In the genomic region with DNA sequence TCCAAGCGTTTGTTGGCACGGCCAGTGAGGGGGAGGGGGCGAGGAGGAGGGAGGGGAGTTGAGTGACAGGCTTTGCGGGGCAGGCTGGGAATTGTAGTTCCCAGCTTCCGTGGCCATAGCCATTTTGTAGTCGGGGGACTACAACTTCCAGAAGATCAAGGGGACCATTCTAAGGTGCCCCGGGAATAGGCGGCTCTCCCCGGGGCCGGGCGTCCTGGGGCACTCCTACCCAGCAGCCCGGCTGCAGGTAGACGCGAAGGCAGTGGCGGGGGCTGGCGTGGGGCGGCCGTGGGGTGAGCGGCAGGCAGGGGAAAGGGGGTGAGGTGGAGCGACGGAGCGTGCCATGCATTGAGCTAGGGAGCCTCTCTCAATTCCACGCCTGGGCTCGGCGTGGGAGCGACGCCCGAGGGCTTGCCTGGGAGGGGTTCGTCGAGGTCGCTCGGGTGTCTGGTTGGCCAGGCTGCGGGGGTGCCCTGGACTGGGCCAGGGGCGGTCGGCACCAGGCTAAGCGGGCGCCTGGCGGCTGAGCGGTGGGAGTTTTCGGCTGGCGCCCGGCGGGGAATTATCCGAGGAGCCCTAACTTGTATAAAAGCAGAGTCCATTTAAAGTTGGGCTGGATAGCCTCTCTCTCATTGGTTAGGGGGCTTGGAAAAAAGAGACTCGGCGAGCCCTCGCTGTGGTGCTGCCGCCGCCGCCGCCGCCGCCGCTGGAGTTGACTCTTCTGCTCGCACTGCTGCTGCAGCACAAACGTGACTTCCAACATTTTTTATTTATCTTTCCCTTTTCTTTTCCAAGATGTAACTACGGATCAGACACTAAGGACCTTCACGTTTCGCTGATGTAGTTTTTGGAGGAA, we compare ENCODE assay signal across 8 cellular contexts. TPM values are rescaled to one million over a fixed set of nuclear protein-coding genes. Genes with fewer than 3 reads are reported as not detected.
DNase-seq lines count a peak whose midpoint lies in the region; ATAC-seq and TF ChIP-seq lines count a peak whose summit lies in the region.

Gene JARID2 (plus strand): TSS at position 709 of the 856 bp plus-strand sequence. CDS start 471 bp downstream, outside the sequence.

- peaks cover 19 to 24% (median 19%) of the 10 kb centered on the region in 3 donors for H3K4me1 ChIP-seq in skeletal muscle tissue (ENCODE audit: control insufficient read depth in 3 of 3, insufficient read depth in 3 of 3, low read length in 3 of 3)

- CTCF ChIA-PET in AG04449 (lab: Yijun Ruan, JAX): interaction anchor here (0.8 kb wide), 1 partner anchor 104 kb away, joined by 3 read pairs; no protein-coding TSS in a partner anchor

- peak; percentile 46 for ATAC-seq in GM18873 (IDR thresholded peaks at IDR 0.05; ENCODE audit: low FRiP score, unreplicated experiment)
- ATAC-seq in HG03135 (IDR thresholded peaks at IDR 0.05; ENCODE audit: unreplicated experiment): peak; percentile 47

- in situ Hi-C loops in T47D (cut with HindIII; ENCODE audit: low pct_unique_long_range_greater_than_20kb, low sequenced_read_pairs): no loop called here

- peak within 1 kb of the TSS; percentile 84 to 94 (median 93) for H3K9ac ChIP-seq in skeletal muscle tissue (ENCODE audit: low read depth in 1 of 3, low read length in 3 of 3)

- H3K27ac ChIP-seq in VCaP: peak within 1 kb of the TSS; percentile 64
- H3K27ac ChIP-seq in skeletal muscle tissue (ENCODE audit: low read depth, low read length): peak within 1 kb of the TSS; percentile 96

- no peaks in the 10 kb centered on the region for H3K36me3 ChIP-seq in skeletal muscle tissue (ENCODE audit: control insufficient read depth in 3 of 3, insufficient read depth in 3 of 3, low read length in 3 of 3)

- TF ChIP-seq CTCF in AG04449 (IDR thresholded peaks at IDR 0.05; ENCODE audit: insufficient read depth, low read length, missing control alignments) (no peak), VCaP (conservative IDR thresholded peaks at IDR 0.05) (no peak)

- DNase-seq in AG04449 (ENCODE audit: low read depth, low spot score): peak; percentile 84
- DNase-seq in NCI-H2196 treated with DMSO at 0.1 percent for 48 hours (lab: John Stamatoyannopoulos, UW; ENCODE audit: unreplicated experiment): peak; percentile 89
- peak; percentile 97 to 99 for DNase-seq in T47D (ENCODE audit: low read depth in 1 of 2, low spot score in 1 of 2)

- POLR2A ChIA-PET in AG04449 (lab: Yijun Ruan, JAX): interaction anchor here (0.8 to 1.2 kb wide), 2 partner anchors 360 to 746 kb away, joined by 3 read pairs; no protein-coding TSS in a partner anchor

- H3K9me3 ChIP-seq in iPS-18c (ENCODE audit: control insufficient read depth, insufficient read depth, low read length) (no peaks in the 10 kb centered on the region), skeletal muscle tissue (ENCODE audit: control insufficient read depth in 3 of 3, low read length in 3 of 3) (no peaks in the 10 kb centered on the region)

- no peaks in the 10 kb centered on the region for H3K27me3 ChIP-seq in skeletal muscle tissue (ENCODE audit: control insufficient read depth in 3 of 3, insufficient read depth in 3 of 3, low read length in 3 of 3)

- peak within 1 kb of the TSS; percentile 81 for H3K4me3 ChIP-seq in AG04449 (ENCODE audit: low read depth, low read length)
- peak within 1 kb of the TSS; percentile 93 for H3K4me3 ChIP-seq in iPS-18c (ENCODE audit: insufficient read depth, low read depth, low read length)
- peak within 1 kb of the TSS; percentile 94 to 98 (median 95) for H3K4me3 ChIP-seq in skeletal muscle tissue (ENCODE audit: low read length in 3 of 3)

RNA-seq across cellular contexts. Expression of gene JARID2, which starts in this region (rescaled TPM):
- total RNA-seq in skeletal muscle tissue: 12.0 TPM

Comparison
In these comparisons a context has a peak if more than half of its experiments do, and no peak if none do; other contexts are left out.
1. Peak in every context shown above with its lines: DNase-seq, ATAC-seq, H3K4me3 ChIP-seq and H3K27ac ChIP-seq.